Comparison of ENCODE assay signal across 9 cellular contexts in genomic region chr14:95504135-95505029, GRCh38. TPM values are rescaled to one million over a fixed set of nuclear protein-coding genes. Genes with fewer than 3 reads are reported as not detected.
DNase-seq lines count a peak whose midpoint lies in the region; ATAC-seq, FAIRE-seq and TF ChIP-seq lines count a peak whose summit lies in the region.
"Had no signal": no experiment of that assay in that cellular context is flagged by ENCODE, and none has a peak within 500 bp of the region (broad histone marks: within the 10 kb centered on the region; RNA-seq: fewer than 3 reads in every experiment).

No MANE protein-coding gene starts in this region.

- no peak for ATAC-seq in pancreas
- ATAC-seq in GM18505 (IDR thresholded peaks at IDR 0.05; ENCODE audit: unreplicated experiment): no peak
- ATAC-seq: mucosa of descending colon had no signal

- TF ChIP-seq POLR2A in esophagus muscularis mucosa (IDR thresholded peaks at IDR 0.05; ENCODE audit: low read depth) (no peak), GM18505 (IDR thresholded peaks at IDR 0.05; ENCODE audit: borderline replicate concordance, extremely low read depth, insufficient read depth, insufficient read length) (no peak)

- H3K36me3 ChIP-seq in ACC112 (ENCODE audit: insufficient read depth, low read length): peaks cover 5% of the 10 kb centered on the region; the same call in 1 of the 2 replicates
- H3K36me3 ChIP-seq in MG63: no peaks in the 10 kb centered on the region
- peaks cover 0 to 3% (median 0%) of the 10 kb centered on the region in 4 donors for H3K36me3 ChIP-seq in esophagus muscularis mucosa
- no peaks in the 10 kb centered on the region for H3K36me3 ChIP-seq in pancreas

- FAIRE-seq in GM18507 (lab: Jason Lieb, UNC) (peak; percentile 77), pancreas (lab: Jason Lieb, UNC) (no peak)

- no peak for DNase-seq in GM18507 (ENCODE audit: extremely low spot score, insufficient read length, low read depth)
- peak; percentile 77 for DNase-seq in MG63
- DNase-seq in esophagus muscularis mucosa (ENCODE audit: extremely low spot score): no peak
- DNase-seq in amniotic stem cell (lab: John Stamatoyannopoulos, UW): no peak
- no peak for DNase-seq in pancreas
- no peak for DNase-seq in hypothalamus (lab: John Stamatoyannopoulos, UW)

- peaks cover 52% of the 10 kb centered on the region for H3K79me2 ChIP-seq in ACC112 (ENCODE audit: control insufficient read depth, insufficient read depth, low read length, unreplicated experiment)

- peak overlapping the region; percentile 9 for H2AFZ ChIP-seq in ACC112 (ENCODE audit: low read length, unreplicated experiment)

- H3K9me3 ChIP-seq in MG63 (no peaks in the 10 kb centered on the region), esophagus muscularis mucosa (no peaks in the 10 kb centered on the region), pancreas (no peaks in the 10 kb centered on the region)
- H3K9me3 ChIP-seq: mucosa of descending colon had no signal

- H3K4me3 ChIP-seq in ACC112 (ENCODE audit: low read depth, low read length) (no peak overlapping the region), MG63 (no peak overlapping the region), esophagus muscularis mucosa (no peak overlapping the region), pancreas (no peak overlapping the region)
- H3K4me3 ChIP-seq: mucosa of descending colon had no signal

- no peak for TF ChIP-seq EP300 in esophagus muscularis mucosa (IDR thresholded peaks at IDR 0.05)

- H3K27me3 ChIP-seq in ACC112 (ENCODE audit: insufficient read depth, low read length) (no peaks in the 10 kb centered on the region), MG63 (no peaks in the 10 kb centered on the region), esophagus muscularis mucosa (peaks cover 0 to 17% (median 0%) of the 10 kb centered on the region in 4 donors), pancreas (no peaks in the 10 kb centered on the region)

- H3K27ac ChIP-seq in ACC112 (ENCODE audit: low read depth, low read length): peak overlapping the region; percentile 80
- H3K27ac ChIP-seq in esophagus muscularis mucosa (replicated peaks in 1 of 4): peak overlapping the region in 3 of 4 donors; percentile 24 to 40 (median 28)
- H3K27ac ChIP-seq in pancreas: no peak overlapping the region

- WGBS in esophagus muscularis mucosa: 65% methylated on average over 6 of the region's 6 CpGs
- WGBS in pancreas, 2 donors: 83 to 89% methylated on average over 6 of the region's 6 CpGs

- TF ChIP-seq CTCF in esophagus muscularis mucosa (IDR thresholded peaks at IDR 0.05): no peak
- TF ChIP-seq CTCF in pancreas (IDR thresholded peaks at IDR 0.05): no peak

- intact Hi-C loops in esophagus muscularis mucosa (cut with DNase I): no loop called here
- intact Hi-C loops in pancreas (cut with DNase I): no loop called here

- H3K4me1 ChIP-seq in ACC112 (ENCODE audit: control insufficient read depth, insufficient read depth, low read length, unreplicated experiment): peaks cover 56% of the 10 kb centered on the region
- peaks cover 48 to 89% (median 78%) of the 10 kb centered on the region in 4 donors for H3K4me1 ChIP-seq in esophagus muscularis mucosa
- peaks cover 0 to 4% (median 0%) of the 10 kb centered on the region in 3 donors for H3K4me1 ChIP-seq in pancreas

RNA-seq across cellular contexts. Expression of gene SYNE3, which starts 12.1 kb away (rescaled TPM):
- 2.8 TPM in 2 replicates for total RNA-seq in MG63 (2014; rRNA removed; shearing (Covaris generic); ENCODE audit: low replicate concordance)
- total RNA-seq in esophagus muscularis mucosa (10 to 100 TPM; 14.4 to 18.7 (median 16.6) TPM), pancreas (1 to 10 TPM in 5 of 6 donors, under 1 TPM in 1; 0.98 to 4.5 (median 2.5) TPM)
- 1 to 10 TPM in 1 of 2 donors, under 1 TPM in 1; 0.54 to 1.5 TPM for polyA plus RNA-seq in pancreas

RNA-seq across cellular contexts. Expression of gene GLRX5, which starts 30.5 kb away (rescaled TPM):
- total RNA-seq in MG63 (2014; rRNA removed; shearing (Covaris generic); ENCODE audit: low replicate concordance): 31.5 and 38.1 TPM in 2 replicates
- total RNA-seq in esophagus muscularis mucosa (10 to 100 TPM; 34.3 to 51.5 (median 43.5) TPM), pancreas (10 to 100 TPM in 4 of 6 donors, 1 to 10 TPM in 2; 8.8 to 16.6 (median 12.8) TPM)
- polyA plus RNA-seq in pancreas: 10 to 100 TPM; 15.1 to 22.9 TPM

Comparison
In these comparisons a context has a peak if more than half of its experiments do, and no peak if none do; other contexts are left out.
1. H3K27ac ChIP-seq: peak in ACC112 (single experiment) and esophagus muscularis mucosa (3 of 4); none in pancreas (0 of 4).